ENCODE assay signal across 8 cellular contexts in genomic region chr19:36114763-36115452, GRCh38. TPM values are rescaled to one million over a fixed set of nuclear protein-coding genes. Genes with fewer than 3 reads are reported as not detected.
DNase-seq lines count a peak whose midpoint lies in the region; ATAC-seq and TF ChIP-seq lines count a peak whose summit lies in the region.

Gene POLR2I, minus strand, starts transcription at chr19:36114875. Its CDS starts 19 bp downstream, at chr19:36114856.

- H3K9me3 ChIP-seq in mucosa of rectum (ENCODE audit: control insufficient read depth in 2 of 2, low read length in 2 of 2) = no peaks in the 10 kb centered on the region

- no peak for TF ChIP-seq CTCF in epithelial cell of proximal tubule (conservative IDR thresholded peaks at IDR 0.05; ENCODE audit: low read depth, low read length)

- in situ Hi-C loops in KBM-7 (cut with MboI; ENCODE audit: low pct_unique_long_range_greater_than_20kb, low sequenced_read_pairs) = no loop called here

- peaks cover 16 to 22% of the 10 kb centered on the region in 2 donors for H3K4me1 ChIP-seq in mucosa of rectum (ENCODE audit: control insufficient read depth in 2 of 2, insufficient read depth in 2 of 2, low read length in 2 of 2)

- H3K4me3 ChIP-seq in epithelial cell of proximal tubule (ENCODE audit: low read depth, low read length) (peak within 1 kb of the TSS; percentile 90), mucosa of rectum (ENCODE audit: low read length in 2 of 2) (peak within 1 kb of the TSS; percentile 87 to 95)

- no peaks in the 10 kb centered on the region for H3K9me3 Mint-ChIP-seq in activated T-cell treated with anti-CD3 and anti-CD28 coated beads, Interleukin-2, amount 50 U/mL, for 24 hours

- peak within 1 kb of the TSS; percentile 82 to 92 for H3K9ac ChIP-seq in mucosa of rectum (ENCODE audit: low read depth in 1 of 2, low read length in 2 of 2)

- H3K36me3 Mint-ChIP-seq in activated T-cell treated with anti-CD3 and anti-CD28 coated beads, Interleukin-2, amount 50 U/mL, for 24 hours (ENCODE audit: low read depth) = peaks cover 87% of the 10 kb centered on the region

- H3K4me1 Mint-ChIP-seq in activated T-cell treated with anti-CD3 and anti-CD28 coated beads, Interleukin-2, amount 50 U/mL, for 24 hours (ENCODE audit: low read depth) = peaks cover 41% of the 10 kb centered on the region

- H3K27me3 Mint-ChIP-seq in activated T-cell treated with anti-CD3 and anti-CD28 coated beads, Interleukin-2, amount 50 U/mL, for 24 hours = no peaks in the 10 kb centered on the region

- H3K36me3 ChIP-seq in mucosa of rectum (ENCODE audit: control insufficient read depth in 2 of 2, insufficient read depth in 2 of 2, low read length in 2 of 2) = peaks cover 6 to 23% of the 10 kb centered on the region in 2 donors

- ATAC-seq in GM21717 (IDR thresholded peaks at IDR 0.05; ENCODE audit: unreplicated experiment) = peak; percentile 66

- peak within 1 kb of the TSS; percentile 97 for H3K27ac Mint-ChIP-seq in activated T-cell treated with anti-CD3 and anti-CD28 coated beads, Interleukin-2, amount 50 U/mL, for 24 hours

- H3K27me3 ChIP-seq in mucosa of rectum (ENCODE audit: control insufficient read depth in 2 of 2, insufficient read depth in 2 of 2, low read length in 2 of 2) = no peaks in the 10 kb centered on the region

- peak within 1 kb of the TSS; percentile 98 for H3K4me3 Mint-ChIP-seq in activated T-cell treated with anti-CD3 and anti-CD28 coated beads, Interleukin-2, amount 50 U/mL, for 24 hours

- peak; percentile 98 for DNase-seq in DMS153 treated with DMSO at 0.1 percent for 48 hours (lab: John Stamatoyannopoulos, UW; ENCODE audit: unreplicated experiment)
- DNase-seq in KBM-7 = peak; percentile 99
- peak; percentile 97 for DNase-seq in activated T-cell treated with anti-CD3 and anti-CD28 coated beads, Interleukin-2, amount 50 U/mL, for 24 hours
- DNase-seq in epithelial cell of proximal tubule (ENCODE audit: low read depth) = peak; percentile 97
- DNase-seq in stimulated activated CD8-positive, alpha-beta memory T cell treated with anti-CD3 and anti-CD28 coated beads, Interleukin-4, amount 100 ng/mL, for 48 hours = peak; percentile 99

- peak within 1 kb of the TSS; percentile 77 to 90 for H3K27ac ChIP-seq in mucosa of rectum (ENCODE audit: low read depth in 2 of 2, low read length in 2 of 2)

TF ChIP-seq in PFSK-1, 5 proteins besides CTCF, POLR2A, EP300 and RAD21:
- TF ChIP-seq REST (IDR thresholded peaks at IDR 0.05; ENCODE audit: insufficient read depth in 1 of 2, low read depth in 2 of 2, low read length in 2 of 2) (peak in 1 of 2 experiments; percentile 54; a peak in 1 of 4 replicates), POLR2AphosphoS5 (IDR thresholded peaks at IDR 0.05; ENCODE audit: low read depth, low read length) (peak; percentile 86), TAF1 (IDR thresholded peaks at IDR 0.05; ENCODE audit: borderline replicate concordance, insufficient read depth, low read length) (peak; percentile 82; the same call in 1 of the 2 replicates), SIN3A (IDR thresholded peaks at IDR 0.05; ENCODE audit: borderline replicate concordance, insufficient read depth, low read length) (peak; percentile 93; the same call in 1 of the 2 replicates), FOXP2 (optimal IDR thresholded peaks at IDR 0.05; ENCODE audit: borderline replicate concordance, extremely low read depth, extremely low read length, insufficient read depth) (no peak)

RNA-seq across cellular contexts. Expression of gene POLR2I, which starts in this region (rescaled TPM):
- 267 TPM for polyA plus RNA-seq in PFSK-1 (2012; ENCODE audit: insufficient read length, low read depth)
- 88.5 and 122 TPM in 2 replicates for total RNA-seq in epithelial cell of proximal tubule

Comparison
In these comparisons a context has a peak if more than half of its experiments do, and no peak if none do; other contexts are left out.
1. Peak in every context shown above with its lines: DNase-seq, ATAC-seq, H3K4me3 ChIP-seq and H3K27ac ChIP-seq.